17 cellular contexts compared by ENCODE assay signal in the genomic region with DNA sequence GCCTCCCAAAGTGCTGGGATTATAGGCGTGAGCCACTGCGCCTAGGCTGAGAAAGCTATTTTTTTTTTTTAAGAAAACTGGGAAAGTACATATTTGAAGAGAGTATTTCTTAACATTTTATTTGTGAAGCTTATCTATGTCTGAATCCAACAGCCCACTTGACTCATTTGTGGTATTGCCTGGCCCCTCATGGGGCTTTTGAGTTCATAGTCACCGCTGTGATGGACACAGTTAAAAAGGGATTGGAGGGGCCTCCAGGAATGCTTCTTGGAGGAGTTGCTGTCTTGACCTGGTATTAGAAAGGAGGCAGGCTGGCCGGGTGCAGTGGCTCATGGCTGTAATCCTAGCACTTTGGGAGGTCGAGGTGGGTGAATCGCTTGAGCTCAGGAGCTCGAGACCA.
"Had no signal": no experiment of that assay in that cellular context is flagged by ENCODE, and none has a peak within 500 bp of the region (broad histone marks: within the 10 kb centered on the region; RNA-seq: fewer than 3 reads in every experiment).

No MANE protein-coding gene starts in this region.

- H3K27me3 Mint-ChIP-seq: activated naive CD8-positive, alpha-beta T cell treated with anti-CD3 and anti-CD28 coated beads, Interleukin-2, amount 50 U/mL, for 24 hours; naive B cell had no signal

- H3K4me1 Mint-ChIP-seq: activated naive CD8-positive, alpha-beta T cell treated with anti-CD3 and anti-CD28 coated beads, Interleukin-2, amount 50 U/mL, for 24 hours had no signal

- ATAC-seq: activated naive CD8-positive, alpha-beta T cell treated with anti-CD3 and anti-CD28 coated beads, Interleukin-2, amount 50 U/mL, for 24 hours; gastrocnemius medialis; heart right ventricle had no signal

- FAIRE-seq: urothelium cell line had no signal

- DNase-seq: activated CD4-positive, alpha-beta T cell treated with anti-CD3 and anti-CD28 coated beads for 1 hour; activated CD4-positive, alpha-beta T cell treated with anti-CD3 and anti-CD28 coated beads, Interleukin-2, amount 50 U/mL, for 4 hours; activated naive CD4-positive, alpha-beta T cell treated with anti-CD3 and anti-CD28 coated beads for 36 hours; activated naive CD8-positive, alpha-beta T cell treated with anti-CD3 and anti-CD28 coated beads, Interleukin-2, amount 50 U/mL, for 24 hours; central memory CD4-positive, alpha-beta T cell; esophagus squamous epithelium; gastrocnemius medialis; heart right ventricle; islet precursor cell; naive B cell; sigmoid colon; stimulated activated CD4-positive, alpha-beta T cell treated with anti-CD3 and anti-CD28 coated beads, Interleukin-1b, Interleukin-23, amount 100 ng/mL, for 48 hours; thyroid gland had no signal

- H3K27ac Mint-ChIP-seq: activated naive CD4-positive, alpha-beta T cell treated with anti-CD3 and anti-CD28 coated beads for 36 hours; activated naive CD8-positive, alpha-beta T cell treated with anti-CD3 and anti-CD28 coated beads, Interleukin-2, amount 50 U/mL, for 24 hours; activated T-helper 2 cell treated with anti-CD3 and anti-CD28 coated beads, Interferon-gamma antibody, Interleukin-2, Interleukin-4, amounts not matched to agents 10 μg/mL and 5 μg/mL and 100 μg/mL, durations not matched to agents 14 hours and 24 hours and 36 hours had no signal

- H3K4me3 ChIP-seq: coronary artery, esophagus squamous epithelium, gastrocnemius medialis, heart right ventricle, sigmoid colon, thyroid gland had no signal

- H3K27ac ChIP-seq: coronary artery, esophagus squamous epithelium, gastrocnemius medialis, heart right ventricle, parathyroid adenoma, sigmoid colon, thyroid gland had no signal

- H3K9me3 Mint-ChIP-seq: activated naive CD4-positive, alpha-beta T cell treated with anti-CD3 and anti-CD28 coated beads for 36 hours; activated naive CD8-positive, alpha-beta T cell treated with anti-CD3 and anti-CD28 coated beads, Interleukin-2, amount 50 U/mL, for 24 hours; activated T-helper 2 cell treated with anti-CD3 and anti-CD28 coated beads, Interferon-gamma antibody, Interleukin-2, Interleukin-4, amounts not matched to agents 10 μg/mL and 5 μg/mL and 100 μg/mL, durations not matched to agents 14 hours and 24 hours and 36 hours; naive B cell had no signal

- H3K9me3 ChIP-seq: esophagus squamous epithelium, gastrocnemius medialis, heart right ventricle, sigmoid colon, thyroid gland had no signal

- H3K4me3 Mint-ChIP-seq: activated naive CD4-positive, alpha-beta T cell treated with anti-CD3 and anti-CD28 coated beads for 36 hours; activated naive CD8-positive, alpha-beta T cell treated with anti-CD3 and anti-CD28 coated beads, Interleukin-2, amount 50 U/mL, for 24 hours; naive B cell had no signal

- H3K27me3 ChIP-seq: esophagus squamous epithelium, gastrocnemius medialis, heart right ventricle, sigmoid colon, thyroid gland had no signal
